ENCODE assay signal across 17 cellular contexts in genomic region chr6:105755885-105756284, GRCh38.
DNase-seq lines count a peak whose midpoint lies in the region; ATAC-seq, FAIRE-seq and TF ChIP-seq lines count a peak whose summit lies in the region.
"Had no signal": no experiment of that assay in that cellular context is flagged by ENCODE, and none has a peak within 500 bp of the region (broad histone marks: within the 10 kb centered on the region; RNA-seq: fewer than 3 reads in every experiment).

No MANE protein-coding gene starts in this region.

- no peaks in the 10 kb centered on the region for H3K4me1 ChIP-seq in lower lobe of right lung

- no peak overlapping the region for H3K4me3 Mint-ChIP-seq in activated CD4-positive, alpha-beta T cell treated with anti-CD3 and anti-CD28 coated beads for 36 hours
- H3K4me3 Mint-ChIP-seq in activated T-helper 1 cell treated with anti-CD3 and anti-CD28 coated beads, Interleukin-12 subunit alpha, Interleukin-12 subunit beta, Interleukin-2, Interleukin-4 antibody, amounts not matched to agents 30 ng/mL and 10 ng/mL and 1 ng/mL, durations not matched to agents 14 hours and 24 hours and 36 hours = peak overlapping the region; percentile 20
- H3K4me3 Mint-ChIP-seq: CD8-positive, alpha-beta memory T cell; GM23338 had no signal

- intact Hi-C loops in activated CD4-positive, alpha-beta T cell treated with anti-CD3 and anti-CD28 coated beads for 36 hours (cut with DNase I, micrococcal nuclease) = no loop called here
- intact Hi-C loops in activated T-helper 1 cell treated with anti-CD3 and anti-CD28 coated beads, Interleukin-12 subunit alpha, Interleukin-12 subunit beta, Interleukin-2, Interleukin-4 antibody, amounts not matched to agents 30 ng/mL and 10 ng/mL and 1 ng/mL, durations not matched to agents 14 hours and 24 hours and 36 hours (cut with micrococcal nuclease) = loop anchor here (2.0 kb wide), 3 partner anchors 27 to 137 kb away; no protein-coding TSS in a partner anchor
- intact Hi-C loops in lower lobe of right lung (cut with DNase I) = no loop called here

- no peak overlapping the region for H3K27ac ChIP-seq in lower lobe of right lung
- H3K27ac ChIP-seq: BLaER1 had no signal

- no peak overlapping the region for H3K4me3 ChIP-seq in lower lobe of right lung
- H3K4me3 ChIP-seq: BLaER1, GM23338 had no signal

- POLR2A ChIA-PET in activated CD4-positive, alpha-beta T cell treated with anti-CD3 and anti-CD28 coated beads for 36 hours (lab: Charles Lee) = no interaction called here

- H3K27me3 Mint-ChIP-seq in activated CD4-positive, alpha-beta T cell treated with anti-CD3 and anti-CD28 coated beads for 36 hours = peaks cover 6% of the 10 kb centered on the region
- no peaks in the 10 kb centered on the region for H3K27me3 Mint-ChIP-seq in activated T-helper 1 cell treated with anti-CD3 and anti-CD28 coated beads, Interleukin-12 subunit alpha, Interleukin-12 subunit beta, Interleukin-2, Interleukin-4 antibody, amounts not matched to agents 30 ng/mL and 10 ng/mL and 1 ng/mL, durations not matched to agents 14 hours and 24 hours and 36 hours (ENCODE audit: insufficient read depth)

- H3K9me3 Mint-ChIP-seq in activated CD4-positive, alpha-beta T cell treated with anti-CD3 and anti-CD28 coated beads for 36 hours (ENCODE audit: low read depth) = no peaks in the 10 kb centered on the region
- H3K9me3 Mint-ChIP-seq in activated T-helper 1 cell treated with anti-CD3 and anti-CD28 coated beads, Interleukin-12 subunit alpha, Interleukin-12 subunit beta, Interleukin-2, Interleukin-4 antibody, amounts not matched to agents 30 ng/mL and 10 ng/mL and 1 ng/mL, durations not matched to agents 14 hours and 24 hours and 36 hours = peaks cover 28% of the 10 kb centered on the region

- H3K36me3 ChIP-seq in lower lobe of right lung = no peaks in the 10 kb centered on the region
- H3K36me3 ChIP-seq: BLaER1 had no signal

- no peaks in the 10 kb centered on the region for H3K27me3 ChIP-seq in lower lobe of right lung (ENCODE audit: low read depth)
- H3K27me3 ChIP-seq: BLaER1 had no signal

- no peaks in the 10 kb centered on the region for H3K9me3 ChIP-seq in lower lobe of right lung
- H3K9me3 ChIP-seq: Caco-2 had no signal

- peaks cover 18% of the 10 kb centered on the region for H3K4me1 Mint-ChIP-seq in activated CD4-positive, alpha-beta T cell treated with anti-CD3 and anti-CD28 coated beads for 36 hours
- H3K4me1 Mint-ChIP-seq in activated T-helper 1 cell treated with anti-CD3 and anti-CD28 coated beads, Interleukin-12 subunit alpha, Interleukin-12 subunit beta, Interleukin-2, Interleukin-4 antibody, amounts not matched to agents 30 ng/mL and 10 ng/mL and 1 ng/mL, durations not matched to agents 14 hours and 24 hours and 36 hours (ENCODE audit: low read depth) = peaks cover 65% of the 10 kb centered on the region

- no peak overlapping the region for H3K27ac Mint-ChIP-seq in activated CD4-positive, alpha-beta T cell treated with anti-CD3 and anti-CD28 coated beads for 36 hours
- H3K27ac Mint-ChIP-seq in activated T-helper 1 cell treated with anti-CD3 and anti-CD28 coated beads, Interleukin-12 subunit alpha, Interleukin-12 subunit beta, Interleukin-2, Interleukin-4 antibody, amounts not matched to agents 30 ng/mL and 10 ng/mL and 1 ng/mL, durations not matched to agents 14 hours and 24 hours and 36 hours = peak overlapping the region; percentile 25
- H3K27ac Mint-ChIP-seq: GM23338 had no signal

- no peak for FAIRE-seq in RCC 7860 (lab: Jason Lieb, UNC)
- FAIRE-seq: GM12891 had no signal

- no peak for TF ChIP-seq CTCF in lower lobe of right lung (IDR thresholded peaks at IDR 0.05)

- CTCF ChIA-PET in activated CD4-positive, alpha-beta T cell treated with anti-CD3 and anti-CD28 coated beads for 36 hours (lab: Charles Lee) = no interaction called here

- DNase-seq in activated CD4-positive, alpha-beta T cell treated with anti-CD3 and anti-CD28 coated beads for 36 hours = peak; percentile 30
- DNase-seq in activated CD4-positive, alpha-beta T cell treated with anti-CD3 and anti-CD28 coated beads for 4 hours = no peak
- peak; percentile 6 for DNase-seq in stimulated activated CD4-positive, alpha-beta T cell treated with anti-CD3 and anti-CD28 coated beads, Interleukin-1b, Interleukin-23, amount 100 ng/mL, for 48 hours
- no peak for DNase-seq in stimulated activated CD4-positive, alpha-beta T cell treated with anti-CD3 and anti-CD28 coated beads, Interleukin-12 subunit alpha, Interleukin-12 subunit beta, amount 100 ng/mL, for 4 hours
- no peak for DNase-seq in activated T-helper 1 cell treated with anti-CD3 and anti-CD28 coated beads, Interleukin-12 subunit alpha, Interleukin-12 subunit beta, Interleukin-2, Interleukin-4 antibody, amounts not matched to agents 30 ng/mL and 10 ng/mL and 1 ng/mL, durations not matched to agents 14 hours and 24 hours and 36 hours (ENCODE audit: low spot score)
- DNase-seq in lower lobe of right lung (no peak), RCC 7860 (ENCODE audit: low spot score) (no peak)
- DNase-seq: 8988T; AML-193; Caco-2; CD8-positive, alpha-beta memory T cell; DMS79; H7 had no signal

- ATAC-seq in activated CD4-positive, alpha-beta T cell treated with anti-CD3 and anti-CD28 coated beads for 36 hours = no peak
- no peak for ATAC-seq in GM19324 (IDR thresholded peaks at IDR 0.05; ENCODE audit: low FRiP score, unreplicated experiment)
- ATAC-seq in lower lobe of right lung = no peak
- ATAC-seq: GM23338 had no signal

- H3K36me3 Mint-ChIP-seq in activated CD4-positive, alpha-beta T cell treated with anti-CD3 and anti-CD28 coated beads for 36 hours (ENCODE audit: low read depth) = no peaks in the 10 kb centered on the region
- peaks cover 19% of the 10 kb centered on the region for H3K36me3 Mint-ChIP-seq in activated T-helper 1 cell treated with anti-CD3 and anti-CD28 coated beads, Interleukin-12 subunit alpha, Interleukin-12 subunit beta, Interleukin-2, Interleukin-4 antibody, amounts not matched to agents 30 ng/mL and 10 ng/mL and 1 ng/mL, durations not matched to agents 14 hours and 24 hours and 36 hours (ENCODE audit: low read depth)

Comparison
In these comparisons a context has a peak if more than half of its experiments do, and no peak if none do; other contexts are left out.
1. DNase-seq: peak in activated CD4-positive, alpha-beta T cell treated with anti-CD3 and anti-CD28 coated beads for 36 hours (single experiment) and stimulated activated CD4-positive, alpha-beta T cell treated with anti-CD3 and anti-CD28 coated beads, Interleukin-1b, Interleukin-23, amount 100 ng/mL, for 48 hours (single experiment); none in activated CD4-positive, alpha-beta T cell treated with anti-CD3 and anti-CD28 coated beads for 4 hours (0 of 2), stimulated activated CD4-positive, alpha-beta T cell treated with anti-CD3 and anti-CD28 coated beads, Interleukin-12 subunit alpha, Interleukin-12 subunit beta, amount 100 ng/mL, for 4 hours (single experiment), activated T-helper 1 cell treated with anti-CD3 and anti-CD28 coated beads, Interleukin-12 subunit alpha, Interleukin-12 subunit beta, Interleukin-2, Interleukin-4 antibody, amounts not matched to agents 30 ng/mL and 10 ng/mL and 1 ng/mL, durations not matched to agents 14 hours and 24 hours and 36 hours (single experiment), lower lobe of right lung (single experiment) and RCC 7860 (single experiment).